In genomic region chr15:95620934-95621579, GRCh38 we compare ENCODE assay signal across 12 cellular contexts.
A peak's percentile ranks its signal among the peaks of the same experiment; 100 is the strongest.
DNase-seq lines count a peak whose midpoint lies in the region; ATAC-seq and TF ChIP-seq lines count a peak whose summit lies in the region.
"Had no signal": no experiment of that assay in that cellular context is flagged by ENCODE, and none has a peak within 500 bp of the region (broad histone marks: within the 10 kb centered on the region; RNA-seq: fewer than 3 reads in every experiment).

No MANE protein-coding gene starts in this region.

- DNase-seq in AG09319 (ENCODE audit: extremely low read depth, low read depth): peak; percentile 8
- peak; percentile 22 for DNase-seq in NCI-H226
- peak; percentile 77 for DNase-seq in fibroblast of peridontal ligament (ENCODE audit: extremely low read depth)
- DNase-seq in NCI-H2227 (lab: John Stamatoyannopoulos, UW; ENCODE audit: unreplicated experiment): no peak
- DNase-seq in DMS114 treated with DMSO at 0.1 percent for 48 hours (lab: John Stamatoyannopoulos, UW; ENCODE audit: unreplicated experiment): no peak
- no peak for DNase-seq in esophagus muscularis mucosa (ENCODE audit: extremely low spot score)
- DNase-seq: activated gamma-delta T cell treated with Interleukin-2 at 50 U/mL for 16 hours, NCI-H2227 treated with DMSO at 0.1 percent for 48 hours, T-helper 17 cell had no signal

- H3K36me3 ChIP-seq in esophagus muscularis mucosa: no peaks in the 10 kb centered on the region

- no peak overlapping the region for H3K4me3 ChIP-seq in esophagus muscularis mucosa

- H3K4me1 ChIP-seq in esophagus muscularis mucosa: peaks cover 0 to 13% (median 8%) of the 10 kb centered on the region in 4 donors

- H3K27ac ChIP-seq in esophagus muscularis mucosa (replicated peaks in 1 of 4): no peak overlapping the region

- intact Hi-C loops in esophagus muscularis mucosa (cut with DNase I): no loop called here

- H3K9me3 ChIP-seq in esophagus muscularis mucosa: peaks cover 0 to 8% (median 0%) of the 10 kb centered on the region in 4 donors

- H3K27me3 ChIP-seq in esophagus muscularis mucosa: no peaks in the 10 kb centered on the region

- TF ChIP-seq CTCF in AG09319 (IDR thresholded peaks at IDR 0.05; ENCODE audit: low read depth, low read length) (no peak), esophagus muscularis mucosa (IDR thresholded peaks at IDR 0.05) (no peak)

- 94% methylated on average over 1 of the region's 1 CpG for WGBS in esophagus muscularis mucosa

- no peak for TF ChIP-seq EP300 in esophagus muscularis mucosa (IDR thresholded peaks at IDR 0.05)

- TF ChIP-seq POLR2A in GM18505 (IDR thresholded peaks at IDR 0.05; ENCODE audit: borderline replicate concordance, extremely low read depth, insufficient read depth, insufficient read length) (no peak), esophagus muscularis mucosa (IDR thresholded peaks at IDR 0.05; ENCODE audit: low read depth) (no peak)

- ATAC-seq in GM18505 (IDR thresholded peaks at IDR 0.05; ENCODE audit: unreplicated experiment): peak; percentile 70
- no peak for ATAC-seq in HG02885 (IDR thresholded peaks at IDR 0.05; ENCODE audit: poor library complexity, unreplicated experiment)
- ATAC-seq: esophagus mucosa, T-helper 17 cell had no signal

Comparison
In these comparisons a context has a peak if more than half of its experiments do, and no peak if none do; other contexts are left out.
1. DNase-seq: peak in AG09319 (single experiment), NCI-H226 (single experiment) and fibroblast of peridontal ligament (single experiment); none in NCI-H2227 (single experiment), DMS114 treated with DMSO at 0.1 percent for 48 hours (single experiment) and esophagus muscularis mucosa (single experiment).